Comparison of ENCODE assay signal across 8 cellular contexts in genomic region chr17:75720656-75721462, GRCh38. TPM values are rescaled to one million over a fixed set of nuclear protein-coding genes. Genes with fewer than 3 reads are reported as not detected.
DNase-seq lines count a peak whose midpoint lies in the region; ATAC-seq and TF ChIP-seq lines count a peak whose summit lies in the region.

Gene ITGB4 (plus strand): TSS chr17:75721459. CDS start chr17:75724704, 3,245 bp downstream.

- TF ChIP-seq CTCF in right lobe of liver (IDR thresholded peaks at IDR 0.05), result no peak

- H3K4me1 ChIP-seq in right lobe of liver, result no peaks in the 10 kb centered on the region

- TF ChIP-seq POLR2A in right lobe of liver (IDR thresholded peaks at IDR 0.05), result peak; percentile 31

- DNase-seq in AG08396 (ENCODE audit: low spot score) (peak; percentile 51), HK-2 (ENCODE audit: unreplicated experiment) (peak; percentile 76), right lobe of liver (peak in 1 of 3 donors; percentile 65)
- peak; percentile 17 for DNase-seq in activated CD4-positive, CD25-positive, alpha-beta regulatory T cell treated with anti-CD3 and anti-CD28 coated beads, Interleukin-2, amount 50 U/mL, for 16 hours (ENCODE audit: low read depth, low spot score)
- DNase-seq in central memory CD4-positive, alpha-beta T cell, result peak; percentile 64
- DNase-seq in stimulated activated CD4-positive, alpha-beta T cell treated with anti-CD3 and anti-CD28 coated beads, Interleukin-4, amount 100 ng/mL, for 48 hours (ENCODE audit: low read depth in 2 of 2), result peak; percentile 21 to 36

- ATAC-seq in right lobe of liver, result peak; percentile 62 to 84 (median 70)
- no peak for ATAC-seq in GM18502 (IDR thresholded peaks at IDR 0.05; ENCODE audit: poor library complexity, unreplicated experiment)
- no peak for ATAC-seq in HG03342 (IDR thresholded peaks at IDR 0.05; ENCODE audit: unreplicated experiment)

- intact Hi-C loops in right lobe of liver (cut with DNase I), result no loop called here

- H3K4me3 ChIP-seq in right lobe of liver, result peak within 1 kb of the TSS; percentile 23 to 40 (median 28)

- H3K36me3 ChIP-seq in right lobe of liver, result no peaks in the 10 kb centered on the region

- H3K9me3 ChIP-seq in right lobe of liver, result no peaks in the 10 kb centered on the region

- no peaks in the 10 kb centered on the region for H3K27me3 ChIP-seq in right lobe of liver

- H3K27ac ChIP-seq in right lobe of liver, result no peak within 1 kb of the TSS

- 5% methylated on average over 19 of the region's 70 CpGs for WGBS in right lobe of liver (ENCODE audit: insufficient coverage, low coverage, low lambda C conversion rate, missing lambda C conversion rate)

RNA-seq across cellular contexts. Expression of gene ITGB4, which starts in this region (rescaled TPM):
- total RNA-seq in right lobe of liver, result 1 to 10 TPM in 5 of 6 experiments, under 1 TPM in 1; 0.92 to 4.1 (median 2.0) TPM

Comparison
In these comparisons a context has a peak if more than half of its experiments do, and no peak if none do; other contexts are left out.
1. ATAC-seq: peak in right lobe of liver (4 of 4); none in GM18502 (single experiment) and HG03342 (single experiment).